Comparison of ENCODE assay signal across 7 cellular contexts in genomic region chr5:40435696-40436095, GRCh38.
DNase-seq lines count a peak whose midpoint lies in the region; ATAC-seq and TF ChIP-seq lines count a peak whose summit lies in the region.
"Not testable (repeated sequence)": the region's sequence is repeated elsewhere in the genome, so short reads cannot be mapped to it uniquely, and the experiment has no call there.

No MANE protein-coding gene starts in this region.

- not testable (repeated sequence) for DNase-seq in CD4-positive, CD25-positive, alpha-beta regulatory T cell; activated B cell treated with CpG ODN at 0.5 μM for 24 hours; activated CD8-positive, alpha-beta memory T cell treated with anti-CD3 and anti-CD28 coated beads, Interleukin-2, amount 10 ng/mL, durations not matched to agents 7 days and 5 days; activated naive CD4-positive, alpha-beta T cell treated with anti-CD3 and anti-CD28 coated beads, Interleukin-2, amount 10 ng/mL, durations not matched to agents 7 days and 5 days; effector memory CD4-positive, alpha-beta T cell

- H3K9me3 ChIP-seq in CD4-positive, CD25-positive, alpha-beta regulatory T cell (ENCODE audit: control insufficient read depth in 2 of 2, low read length in 2 of 2); Loucy (ENCODE audit: insufficient read depth, low read depth, low read length); effector memory CD4-positive, alpha-beta T cell (ENCODE audit: control insufficient read depth, low read length); neutrophil: not testable (repeated sequence)

- peak overlapping the region in 1 of 4 donors; percentile 63 for H3K4me3 Mint-ChIP-seq in CD4-positive, CD25-positive, alpha-beta regulatory T cell
- not testable (repeated sequence) for H3K4me3 Mint-ChIP-seq in activated B cell treated with CpG ODN at 0.5 μM for 24 hours; activated naive CD4-positive, alpha-beta T cell treated with anti-CD3 and anti-CD28 coated beads, Interleukin-2, amount 10 ng/mL, durations not matched to agents 7 days and 5 days
- peak overlapping the region; percentile 21 for H3K4me3 Mint-ChIP-seq in activated CD8-positive, alpha-beta memory T cell treated with anti-CD3 and anti-CD28 coated beads, Interleukin-2, amount 10 ng/mL, durations not matched to agents 7 days and 5 days

- H3K27ac ChIP-seq in CD4-positive, CD25-positive, alpha-beta regulatory T cell (ENCODE audit: insufficient read depth, low read length, poor library complexity, severe bottlenecking) = peak overlapping the region; percentile 76
- peak overlapping the region; percentile 64 for H3K27ac ChIP-seq in effector memory CD4-positive, alpha-beta T cell (ENCODE audit: insufficient read depth, low read length, poor library complexity, severe bottlenecking)
- H3K27ac ChIP-seq in neutrophil = peak overlapping the region; percentile 72

- POLR2A ChIA-PET in activated B cell treated with CpG ODN at 0.5 μM for 24 hours (lab: Charles Lee) = interaction anchor here (0.7 to 2.7 kb wide), 4 partner anchors 34 to 245 kb away, joined by 3 to 14 read pairs (median 4); partner anchors contain the start of gene PTGER4

- TF ChIP-seq CTCF in Loucy (conservative IDR thresholded peaks at IDR 0.05; ENCODE audit: low read length); activated B cell treated with CpG ODN at 0.5 μM for 24 hours (IDR thresholded peaks at IDR 0.05); neutrophil (IDR thresholded peaks at IDR 0.05): not testable (repeated sequence)

- not testable (repeated sequence) for H4K20me1 ChIP-seq in Loucy (ENCODE audit: insufficient read depth, low read length, poor library complexity, severe bottlenecking)

- peak overlapping the region in 2 of 3 donors; percentile 92 to 94 for H3K27ac Mint-ChIP-seq in CD4-positive, CD25-positive, alpha-beta regulatory T cell
- H3K27ac Mint-ChIP-seq in activated B cell treated with CpG ODN at 0.5 μM for 24 hours = peak overlapping the region; percentile 56
- H3K27ac Mint-ChIP-seq in activated CD8-positive, alpha-beta memory T cell treated with anti-CD3 and anti-CD28 coated beads, Interleukin-2, amount 10 ng/mL, durations not matched to agents 7 days and 5 days = peak overlapping the region; percentile 98
- H3K27ac Mint-ChIP-seq in activated naive CD4-positive, alpha-beta T cell treated with anti-CD3 and anti-CD28 coated beads, Interleukin-2, amount 10 ng/mL, durations not matched to agents 7 days and 5 days = peak overlapping the region; percentile 78

- intact Hi-C loops in activated B cell treated with CpG ODN at 0.5 μM for 24 hours (cut with micrococcal nuclease) = loop anchor here (1.0 to 5.0 kb wide), 9 partner anchors 25 to 487 kb away; no protein-coding TSS in a partner anchor

- H3K4me3 ChIP-seq in CD4-positive, CD25-positive, alpha-beta regulatory T cell (ENCODE audit: low read depth, low read length) = peak overlapping the region; percentile 67
- H3K4me3 ChIP-seq in Loucy (ENCODE audit: low read length, poor library complexity, severe bottlenecking); effector memory CD4-positive, alpha-beta T cell (ENCODE audit: insufficient read depth, low read depth, low read length, poor library complexity, severe bottlenecking); neutrophil (ENCODE audit: low read depth in 1 of 2, low read length in 1 of 2): not testable (repeated sequence)

- not testable (repeated sequence) for H3K27me3 ChIP-seq in CD4-positive, CD25-positive, alpha-beta regulatory T cell (ENCODE audit: control insufficient read depth, insufficient read depth, low read length); Loucy (ENCODE audit: insufficient read depth, low read length, poor library complexity, severe bottlenecking); effector memory CD4-positive, alpha-beta T cell (replicated peaks; ENCODE audit: control insufficient read depth, insufficient read depth, low read length, poor library complexity, severe bottlenecking); neutrophil

- not testable (repeated sequence) for H3K9me2 ChIP-seq in Loucy (replicated peaks; ENCODE audit: low read depth, low read length)

- peak overlapping the region; percentile 67; the same call in 1 of the 2 replicates for H2AFZ ChIP-seq in Loucy (ENCODE audit: low read length)

- H3K9ac ChIP-seq in Loucy (ENCODE audit: low read depth, low read length, poor library complexity, severe bottlenecking) = not testable (repeated sequence)

- not testable (repeated sequence) for H3K79me2 ChIP-seq in Loucy (ENCODE audit: insufficient read depth, low read length)

- H3K4me1 ChIP-seq in CD4-positive, CD25-positive, alpha-beta regulatory T cell (ENCODE audit: control insufficient read depth, insufficient read depth, low read length, poor library complexity, severe bottlenecking) = peaks cover 22% of the 10 kb centered on the region
- H3K4me1 ChIP-seq in Loucy (ENCODE audit: insufficient read depth, low read length, poor library complexity, severe bottlenecking) = peaks cover 16% of the 10 kb centered on the region
- H3K4me1 ChIP-seq in effector memory CD4-positive, alpha-beta T cell (ENCODE audit: control insufficient read depth, insufficient read depth, low read length, poor library complexity, severe bottlenecking) = peaks cover 12% of the 10 kb centered on the region
- peaks cover 17 to 20% of the 10 kb centered on the region in 2 experiments for H3K4me1 ChIP-seq in neutrophil (ENCODE audit: control insufficient read depth in 1 of 2, insufficient read depth in 1 of 2, low read depth in 1 of 2, low read length in 1 of 2)

- H3K4me2 ChIP-seq in Loucy (ENCODE audit: low read depth, low read length, poor library complexity, severe bottlenecking) = not testable (repeated sequence)

- not testable (repeated sequence) for H3K27me3 Mint-ChIP-seq in CD4-positive, CD25-positive, alpha-beta regulatory T cell; activated B cell treated with CpG ODN at 0.5 μM for 24 hours; activated CD8-positive, alpha-beta memory T cell treated with anti-CD3 and anti-CD28 coated beads, Interleukin-2, amount 10 ng/mL, durations not matched to agents 7 days and 5 days; activated naive CD4-positive, alpha-beta T cell treated with anti-CD3 and anti-CD28 coated beads, Interleukin-2, amount 10 ng/mL, durations not matched to agents 7 days and 5 days

- not testable (repeated sequence) for H3K36me3 ChIP-seq in CD4-positive, CD25-positive, alpha-beta regulatory T cell (ENCODE audit: control insufficient read depth, insufficient read depth, low read length); Loucy (ENCODE audit: insufficient read depth, low read length); effector memory CD4-positive, alpha-beta T cell (ENCODE audit: control insufficient read depth, insufficient read depth, low read length); neutrophil

- not testable (repeated sequence) for ATAC-seq in CD4-positive, CD25-positive, alpha-beta regulatory T cell (ENCODE audit: low read depth in 2 of 2); activated B cell treated with CpG ODN at 0.5 μM for 24 hours (ENCODE audit: low read depth); activated CD8-positive, alpha-beta memory T cell treated with anti-CD3 and anti-CD28 coated beads, Interleukin-2, amount 10 ng/mL, durations not matched to agents 7 days and 5 days

- H3F3A ChIP-seq in Loucy (ENCODE audit: low read depth) = not testable (repeated sequence)

- H3K4me1 Mint-ChIP-seq in CD4-positive, CD25-positive, alpha-beta regulatory T cell = peaks cover 14 to 40% (median 31%) of the 10 kb centered on the region in 4 donors
- peaks cover 28% of the 10 kb centered on the region for H3K4me1 Mint-ChIP-seq in activated B cell treated with CpG ODN at 0.5 μM for 24 hours
- peaks cover 66% of the 10 kb centered on the region for H3K4me1 Mint-ChIP-seq in activated CD8-positive, alpha-beta memory T cell treated with anti-CD3 and anti-CD28 coated beads, Interleukin-2, amount 10 ng/mL, durations not matched to agents 7 days and 5 days
- H3K4me1 Mint-ChIP-seq in activated naive CD4-positive, alpha-beta T cell treated with anti-CD3 and anti-CD28 coated beads, Interleukin-2, amount 10 ng/mL, durations not matched to agents 7 days and 5 days = peaks cover 50% of the 10 kb centered on the region

- H3K9me3 Mint-ChIP-seq in CD4-positive, CD25-positive, alpha-beta regulatory T cell; activated B cell treated with CpG ODN at 0.5 μM for 24 hours; activated CD8-positive, alpha-beta memory T cell treated with anti-CD3 and anti-CD28 coated beads, Interleukin-2, amount 10 ng/mL, durations not matched to agents 7 days and 5 days (ENCODE audit: low read depth); activated naive CD4-positive, alpha-beta T cell treated with anti-CD3 and anti-CD28 coated beads, Interleukin-2, amount 10 ng/mL, durations not matched to agents 7 days and 5 days: not testable (repeated sequence)

- CTCF ChIA-PET in activated B cell treated with CpG ODN at 0.5 μM for 24 hours (lab: Charles Lee) = interaction anchor here (1.1 kb wide), 1 partner anchor 56 kb away, joined by 4 read pairs; no protein-coding TSS in a partner anchor
- CTCF ChIA-PET in activated CD8-positive, alpha-beta memory T cell treated with anti-CD3 and anti-CD28 coated beads, Interleukin-2, amount 10 ng/mL, durations not matched to agents 7 days and 5 days (lab: Charles Lee) = interaction anchor here (2.3 kb wide), 1 partner anchor 26 kb away, joined by 10 read pairs; no protein-coding TSS in a partner anchor
- CTCF ChIA-PET in activated naive CD4-positive, alpha-beta T cell treated with anti-CD3 and anti-CD28 coated beads, Interleukin-2, amount 10 ng/mL, durations not matched to agents 7 days and 5 days (lab: Charles Lee) = not testable (repeated sequence)

- not testable (repeated sequence) for H3K36me3 Mint-ChIP-seq in CD4-positive, CD25-positive, alpha-beta regulatory T cell; activated B cell treated with CpG ODN at 0.5 μM for 24 hours (ENCODE audit: low read depth); activated naive CD4-positive, alpha-beta T cell treated with anti-CD3 and anti-CD28 coated beads, Interleukin-2, amount 10 ng/mL, durations not matched to agents 7 days and 5 days
- H3K36me3 Mint-ChIP-seq in activated CD8-positive, alpha-beta memory T cell treated with anti-CD3 and anti-CD28 coated beads, Interleukin-2, amount 10 ng/mL, durations not matched to agents 7 days and 5 days = peaks cover 34% of the 10 kb centered on the region
